In the genomic region with DNA sequence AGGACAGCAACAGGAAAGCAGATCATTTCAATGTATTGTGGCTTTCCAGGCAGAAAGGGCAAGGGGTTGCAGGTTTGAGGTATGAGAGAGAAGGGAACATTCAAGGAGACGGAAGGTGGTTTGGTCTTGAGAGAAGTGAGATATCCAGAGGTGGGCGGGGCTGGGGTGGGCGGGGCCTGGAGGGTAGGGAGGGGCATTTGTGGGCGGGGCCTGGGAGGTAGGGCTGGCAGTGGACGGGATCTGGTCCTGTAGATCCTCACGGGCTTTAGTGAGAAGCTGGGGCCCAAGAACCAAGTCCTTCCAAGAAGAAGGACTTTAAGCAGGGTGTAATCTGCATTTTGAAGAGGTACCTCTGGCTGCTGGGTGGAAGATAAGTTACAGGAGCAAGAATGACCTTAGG, we compare ENCODE assay signal across 12 cellular contexts.
"Had no signal": no experiment of that assay in that cellular context is flagged by ENCODE, and none has a peak within 500 bp of the region (broad histone marks: within the 10 kb centered on the region; RNA-seq: fewer than 3 reads in every experiment).

No MANE protein-coding gene starts in this region.

- H3K9me3 Mint-ChIP-seq: activated naive CD8-positive, alpha-beta T cell treated with anti-CD3 and anti-CD28 coated beads, Interleukin-2, amount 50 U/mL, for 24 hours; activated T-helper 1 cell treated with anti-CD3 and anti-CD28 coated beads, Interleukin-12 subunit alpha, Interleukin-12 subunit beta, Interleukin-2, Interleukin-4 antibody, amounts not matched to agents 30 ng/mL and 10 ng/mL and 1 ng/mL, durations not matched to agents 14 hours and 24 hours and 36 hours had no signal

- H3K9me3 ChIP-seq: gastrocnemius medialis, tibial artery had no signal

- H3K36me3 Mint-ChIP-seq: naive B cell had no signal

- H3K27ac ChIP-seq: cardiac muscle cell, gastrocnemius medialis, vagina had no signal

- H3K27ac Mint-ChIP-seq: activated naive CD8-positive, alpha-beta T cell treated with anti-CD3 and anti-CD28 coated beads, Interleukin-2, amount 50 U/mL, for 24 hours; activated T-helper 1 cell treated with anti-CD3 and anti-CD28 coated beads, Interleukin-12 subunit alpha, Interleukin-12 subunit beta, Interleukin-2, Interleukin-4 antibody, amounts not matched to agents 30 ng/mL and 10 ng/mL and 1 ng/mL, durations not matched to agents 14 hours and 24 hours and 36 hours; naive B cell had no signal

- H3K4me1 Mint-ChIP-seq: activated naive CD8-positive, alpha-beta T cell treated with anti-CD3 and anti-CD28 coated beads, Interleukin-2, amount 50 U/mL, for 24 hours; naive B cell had no signal

- H3K27me3 ChIP-seq: cardiac muscle cell, gastrocnemius medialis, tibial artery, vagina had no signal

- H3K4me1 ChIP-seq: gastrocnemius medialis, vagina had no signal

- ATAC-seq: activated naive CD8-positive, alpha-beta T cell treated with anti-CD3 and anti-CD28 coated beads, Interleukin-2, amount 50 U/mL, for 24 hours; gastrocnemius medialis; right cardiac atrium had no signal

- DNase-seq: activated CD4-positive, alpha-beta T cell treated with anti-CD3 and anti-CD28 coated beads for 48 hours; activated naive CD4-positive, alpha-beta T cell treated with Interleukin-2 at 50 U/mL for 16 hours; activated naive CD8-positive, alpha-beta T cell treated with anti-CD3 and anti-CD28 coated beads, Interleukin-2, amount 50 U/mL, for 24 hours; effector CD4-positive, alpha-beta T cell; gastrocnemius medialis; naive B cell; right cardiac atrium; small intestine; tibial artery had no signal

- H3K4me3 ChIP-seq: cardiac muscle cell, gastrocnemius medialis, tibial artery, vagina had no signal

- H3K36me3 ChIP-seq: cardiac muscle cell, gastrocnemius medialis, tibial artery, vagina had no signal

- H3K4me3 Mint-ChIP-seq: activated naive CD8-positive, alpha-beta T cell treated with anti-CD3 and anti-CD28 coated beads, Interleukin-2, amount 50 U/mL, for 24 hours; activated T-helper 1 cell treated with anti-CD3 and anti-CD28 coated beads, Interleukin-12 subunit alpha, Interleukin-12 subunit beta, Interleukin-2, Interleukin-4 antibody, amounts not matched to agents 30 ng/mL and 10 ng/mL and 1 ng/mL, durations not matched to agents 14 hours and 24 hours and 36 hours; naive B cell had no signal
